8 cellular contexts compared by ENCODE assay signal in genomic region chr18:54392621-54393023, GRCh38. TPM values are rescaled to one million over a fixed set of nuclear protein-coding genes. Genes with fewer than 3 reads are reported as not detected.
DNase-seq lines count a peak whose midpoint lies in the region; ATAC-seq and TF ChIP-seq lines count a peak whose summit lies in the region.

No MANE protein-coding gene starts in this region.

- peaks cover 9% of the 10 kb centered on the region for H3K9me3 Mint-ChIP-seq in type B pancreatic cell

- DNase-seq in ELR (ENCODE audit: low read depth) (peak; percentile 82), NCI-H82 (lab: John Stamatoyannopoulos, UW) (peak; percentile 86), brain microvascular endothelial cell (peak; percentile 28), kidney tubule cell (ENCODE audit: low spot score) (peak; percentile 81), type B pancreatic cell (ENCODE audit: extremely low spot score, unreplicated experiment) (no peak)
- DNase-seq in activated CD8-positive, alpha-beta memory T cell treated with anti-CD3 and anti-CD28 coated beads, Interleukin-2, amount 50 U/mL, for 4 hours = no peak

- peak; percentile 65 for TF ChIP-seq CTCF in brain microvascular endothelial cell (IDR thresholded peaks at IDR 0.05; ENCODE audit: low read depth, low read length, missing control alignments)
- TF ChIP-seq CTCF in type B pancreatic cell (conservative IDR thresholded peaks at IDR 0.05) = peak; percentile 86

- H3K36me3 ChIP-seq in brain microvascular endothelial cell (replicated peaks) = no peaks in the 10 kb centered on the region

- peaks cover 10% of the 10 kb centered on the region for H3K27me3 Mint-ChIP-seq in type B pancreatic cell

- no peaks in the 10 kb centered on the region for H3K27me3 ChIP-seq in brain microvascular endothelial cell (replicated peaks)

- peaks cover 9% of the 10 kb centered on the region for H3K4me1 Mint-ChIP-seq in type B pancreatic cell (ENCODE audit: unreplicated experiment)

- no peaks in the 10 kb centered on the region for H3K36me3 Mint-ChIP-seq in type B pancreatic cell

- no peak overlapping the region for H3K27ac Mint-ChIP-seq in type B pancreatic cell

- no peak overlapping the region for H3K4me3 ChIP-seq in brain microvascular endothelial cell (ENCODE audit: low read depth, low read length)

- ATAC-seq in GM19467 (IDR thresholded peaks at IDR 0.05; ENCODE audit: unreplicated experiment) = peak; percentile 69
- ATAC-seq in HG03565 (IDR thresholded peaks at IDR 0.05; ENCODE audit: unreplicated experiment) = peak; percentile 53

- in situ Hi-C loops in brain microvascular endothelial cell (cut with HindIII; ENCODE audit: low pct_ligation_motif_present, low sequenced_read_pairs) = no loop called here

- no peak overlapping the region for H3K27ac ChIP-seq in brain microvascular endothelial cell

- H3K4me3 Mint-ChIP-seq in type B pancreatic cell = no peak overlapping the region

RNA-seq across cellular contexts. Expression of gene C18orf54, which starts 34.9 kb away (rescaled TPM):
- total RNA-seq in type B pancreatic cell (ENCODE audit: low replicate concordance) = 3.8 and 18.4 TPM in 2 replicates

RNA-seq across cellular contexts. Expression of gene STARD6, which starts 35.0 kb away (rescaled TPM):
- total RNA-seq in type B pancreatic cell (ENCODE audit: low replicate concordance) = not detected in 2 replicates

Comparison
In these comparisons a context has a peak if more than half of its experiments do, and no peak if none do; other contexts are left out.
1. DNase-seq: peak in ELR (single experiment), NCI-H82 (single experiment), brain microvascular endothelial cell (single experiment) and kidney tubule cell (single experiment); none in type B pancreatic cell (single experiment) and activated CD8-positive, alpha-beta memory T cell treated with anti-CD3 and anti-CD28 coated beads, Interleukin-2, amount 50 U/mL, for 4 hours (single experiment).